In the genomic region with DNA sequence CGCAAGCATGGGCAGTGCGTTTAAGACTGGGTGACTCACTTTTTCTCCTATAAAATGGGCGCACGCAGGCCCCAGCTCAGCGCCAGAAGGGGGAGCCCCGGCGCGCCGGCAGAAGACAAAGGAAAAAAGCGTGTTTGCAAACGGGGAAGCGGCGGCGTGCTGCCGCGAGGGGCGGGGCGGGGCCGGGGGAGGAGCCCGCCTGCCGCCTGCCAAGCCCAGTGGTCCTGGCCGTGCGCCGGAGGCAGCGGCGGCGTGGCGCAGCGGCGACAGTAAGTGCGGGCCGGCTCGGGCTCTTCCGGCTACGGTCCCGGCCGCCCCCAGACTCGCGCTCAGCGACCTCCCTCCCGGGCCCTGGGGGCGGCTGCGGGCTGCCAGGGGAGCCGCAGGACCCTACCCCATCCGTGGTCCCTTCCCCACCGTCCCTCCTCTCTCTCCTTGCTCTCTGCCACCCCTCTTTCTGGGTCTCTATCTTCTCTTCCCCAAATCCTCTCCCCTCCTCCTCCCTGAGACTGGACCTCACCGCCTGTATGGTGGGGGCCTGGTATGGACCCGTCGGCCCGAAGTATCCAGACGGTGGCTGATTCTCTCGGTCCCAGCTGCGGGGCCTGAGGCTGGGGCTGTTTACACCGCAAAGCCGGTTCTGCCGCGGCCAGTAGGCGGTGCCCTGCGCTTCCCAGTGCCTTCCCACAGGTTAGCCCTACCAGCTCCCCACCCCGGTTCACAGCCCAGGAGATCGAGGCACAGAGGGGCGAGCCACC, we compare ENCODE assay signal across 1 cellular context.
A peak's percentile ranks its signal among the peaks of the same experiment; 100 is the strongest.
TF ChIP-seq lines count a peak whose summit lies in the region.

A gene (plus strand): TSS at position 218 of the 758 bp plus-strand sequence. CDS start 51 bp downstream, at position 269.

TF ChIP-seq in K562, 482 proteins besides CTCF, POLR2A, EP300 and RAD21 (continued from another document and continues in another):
- TF ChIP-seq, protein P1, sequence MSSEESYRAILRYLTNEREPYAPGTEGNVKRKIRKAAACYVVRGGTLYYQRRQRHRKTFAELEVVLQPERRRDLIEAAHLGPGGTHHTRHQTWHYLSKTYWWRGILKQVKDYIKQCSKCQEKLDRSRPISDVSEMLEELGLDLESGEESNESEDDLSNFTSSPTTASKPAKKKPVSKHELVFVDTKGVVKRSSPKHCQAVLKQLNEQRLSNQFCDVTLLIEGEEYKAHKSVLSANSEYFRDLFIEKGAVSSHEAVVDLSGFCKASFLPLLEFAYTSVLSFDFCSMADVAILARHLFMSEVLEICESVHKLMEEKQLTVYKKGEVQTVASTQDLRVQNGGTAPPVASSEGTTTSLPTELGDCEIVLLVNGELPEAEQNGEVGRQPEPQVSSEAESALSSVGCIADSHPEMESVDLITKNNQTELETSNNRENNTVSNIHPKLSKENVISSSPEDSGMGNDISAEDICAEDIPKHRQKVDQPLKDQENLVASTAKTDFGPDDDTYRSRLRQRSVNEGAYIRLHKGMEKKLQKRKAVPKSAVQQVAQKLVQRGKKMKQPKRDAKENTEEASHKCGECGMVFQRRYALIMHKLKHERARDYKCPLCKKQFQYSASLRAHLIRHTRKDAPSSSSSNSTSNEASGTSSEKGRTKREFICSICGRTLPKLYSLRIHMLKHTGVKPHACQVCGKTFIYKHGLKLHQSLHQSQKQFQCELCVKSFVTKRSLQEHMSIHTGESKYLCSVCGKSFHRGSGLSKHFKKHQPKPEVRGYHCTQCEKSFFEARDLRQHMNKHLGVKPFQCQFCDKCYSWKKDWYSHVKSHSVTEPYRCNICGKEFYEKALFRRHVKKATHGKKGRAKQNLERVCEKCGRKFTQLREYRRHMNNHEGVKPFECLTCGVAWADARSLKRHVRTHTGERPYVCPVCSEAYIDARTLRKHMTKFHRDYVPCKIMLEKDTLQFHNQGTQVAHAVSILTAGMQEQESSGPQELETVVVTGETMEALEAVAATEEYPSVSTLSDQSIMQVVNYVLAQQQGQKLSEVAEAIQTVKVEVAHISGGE (CRISPR knock-in tag; IDR thresholded peaks at IDR 0.05), result no peak; a peak in 1 of 6 replicates
- TF ChIP-seq MAZ (CRISPR knock-in tag; conservative IDR thresholded peaks at IDR 0.05 in 1 of 2, IDR thresholded peaks at IDR 0.05 in 1 of 2), result peak; percentile 73 to 80
- TF ChIP-seq, protein P2, sequence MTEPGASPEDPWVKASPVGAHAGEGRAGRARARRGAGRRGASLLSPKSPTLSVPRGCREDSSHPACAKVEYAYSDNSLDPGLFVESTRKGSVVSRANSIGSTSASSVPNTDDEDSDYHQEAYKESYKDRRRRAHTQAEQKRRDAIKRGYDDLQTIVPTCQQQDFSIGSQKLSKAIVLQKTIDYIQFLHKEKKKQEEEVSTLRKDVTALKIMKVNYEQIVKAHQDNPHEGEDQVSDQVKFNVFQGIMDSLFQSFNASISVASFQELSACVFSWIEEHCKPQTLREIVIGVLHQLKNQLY (CRISPR knock-in tag; conservative IDR thresholded peaks at IDR 0.05), result no peak
- TF ChIP-seq RFX7 (CRISPR knock-in tag; IDR thresholded peaks at IDR 0.05), result no peak
- peak; percentile 54; the same call in 1 of the 2 replicates for TF ChIP-seq PHB2 (IDR thresholded peaks at IDR 0.05; ENCODE audit: low read depth)
- peak; percentile 80 for TF ChIP-seq SOX6 (IDR thresholded peaks at IDR 0.05)
- 0 out of 2 replicates have a peak, but pooled peaks have one; percentile 52 for TF ChIP-seq SREBF1 (IDR thresholded peaks at IDR 0.05; ENCODE audit: borderline replicate concordance, low read depth, low read length)
- TF ChIP-seq TBL1XR1 (IDR thresholded peaks at IDR 0.05; ENCODE audit: low read length in 2 of 2), result peak; percentile 8 to 54; a peak in 1 of 4 replicates
- TF ChIP-seq, protein P3, sequence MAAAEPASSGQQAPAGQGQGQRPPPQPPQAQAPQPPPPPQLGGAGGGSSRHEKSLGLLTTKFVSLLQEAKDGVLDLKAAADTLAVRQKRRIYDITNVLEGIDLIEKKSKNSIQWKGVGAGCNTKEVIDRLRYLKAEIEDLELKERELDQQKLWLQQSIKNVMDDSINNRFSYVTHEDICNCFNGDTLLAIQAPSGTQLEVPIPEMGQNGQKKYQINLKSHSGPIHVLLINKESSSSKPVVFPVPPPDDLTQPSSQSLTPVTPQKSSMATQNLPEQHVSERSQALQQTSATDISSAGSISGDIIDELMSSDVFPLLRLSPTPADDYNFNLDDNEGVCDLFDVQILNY (CRISPR knock-in tag; IDR thresholded peaks at IDR 0.05), result no peak
- no peak for TF ChIP-seq KLF10 (CRISPR knock-in tag; IDR thresholded peaks at IDR 0.05)
- TF ChIP-seq, protein P4, sequence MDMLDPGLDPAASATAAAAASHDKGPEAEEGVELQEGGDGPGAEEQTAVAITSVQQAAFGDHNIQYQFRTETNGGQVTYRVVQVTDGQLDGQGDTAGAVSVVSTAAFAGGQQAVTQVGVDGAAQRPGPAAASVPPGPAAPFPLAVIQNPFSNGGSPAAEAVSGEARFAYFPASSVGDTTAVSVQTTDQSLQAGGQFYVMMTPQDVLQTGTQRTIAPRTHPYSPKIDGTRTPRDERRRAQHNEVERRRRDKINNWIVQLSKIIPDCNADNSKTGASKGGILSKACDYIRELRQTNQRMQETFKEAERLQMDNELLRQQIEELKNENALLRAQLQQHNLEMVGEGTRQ (CRISPR knock-in tag; IDR thresholded peaks at IDR 0.05), result no peak
- TF ChIP-seq CSDE1 (IDR thresholded peaks at IDR 0.05), result no peak
- peak in 1 of 2 experiments; percentile 98; a peak in 2 of 3 replicates for TF ChIP-seq CBX3 (IDR thresholded peaks at IDR 0.05; ENCODE audit: borderline replicate concordance in 1 of 2, low read length in 2 of 2)
- no peak for TF ChIP-seq CEBPG (CRISPR knock-in tag; IDR thresholded peaks at IDR 0.05)
- no peak for TF ChIP-seq CEBPG (tag; conservative IDR thresholded peaks at IDR 0.05 in 1 of 2, IDR thresholded peaks at IDR 0.05 in 1 of 2)
- TF ChIP-seq FOXA1 (IDR thresholded peaks at IDR 0.05; ENCODE audit: borderline replicate concordance), result no peak
- TF ChIP-seq, protein P5, sequence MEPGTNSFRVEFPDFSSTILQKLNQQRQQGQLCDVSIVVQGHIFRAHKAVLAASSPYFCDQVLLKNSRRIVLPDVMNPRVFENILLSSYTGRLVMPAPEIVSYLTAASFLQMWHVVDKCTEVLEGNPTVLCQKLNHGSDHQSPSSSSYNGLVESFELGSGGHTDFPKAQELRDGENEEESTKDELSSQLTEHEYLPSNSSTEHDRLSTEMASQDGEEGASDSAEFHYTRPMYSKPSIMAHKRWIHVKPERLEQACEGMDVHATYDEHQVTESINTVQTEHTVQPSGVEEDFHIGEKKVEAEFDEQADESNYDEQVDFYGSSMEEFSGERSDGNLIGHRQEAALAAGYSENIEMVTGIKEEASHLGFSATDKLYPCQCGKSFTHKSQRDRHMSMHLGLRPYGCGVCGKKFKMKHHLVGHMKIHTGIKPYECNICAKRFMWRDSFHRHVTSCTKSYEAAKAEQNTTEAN (CRISPR knock-in tag; IDR thresholded peaks at IDR 0.05), result peak; percentile 53; the same call in 1 of the 2 replicates
- peak; percentile 44; the same call in 1 of the 2 replicates for TF ChIP-seq SIN3B (IDR thresholded peaks at IDR 0.05; ENCODE audit: low read depth)
- TF ChIP-seq POU5F1 (IDR thresholded peaks at IDR 0.05; ENCODE audit: borderline replicate concordance, low read depth, low read length, partially characterized antibody), result peak; percentile 21
- peak; percentile 74; the same call in 1 of the 2 replicates for TF ChIP-seq SMARCA5 (IDR thresholded peaks at IDR 0.05)
- no peak for TF ChIP-seq ZNF699 (CRISPR knock-in tag; IDR thresholded peaks at IDR 0.05; ENCODE audit: insufficient replicate concordance)
- no peak for TF ChIP-seq MAFF (IDR thresholded peaks at IDR 0.05; ENCODE audit: low read length)
- TF ChIP-seq RBM34 (IDR thresholded peaks at IDR 0.05; ENCODE audit: borderline replicate concordance, insufficient read depth, low read length), result no peak
- TF ChIP-seq, protein P6, sequence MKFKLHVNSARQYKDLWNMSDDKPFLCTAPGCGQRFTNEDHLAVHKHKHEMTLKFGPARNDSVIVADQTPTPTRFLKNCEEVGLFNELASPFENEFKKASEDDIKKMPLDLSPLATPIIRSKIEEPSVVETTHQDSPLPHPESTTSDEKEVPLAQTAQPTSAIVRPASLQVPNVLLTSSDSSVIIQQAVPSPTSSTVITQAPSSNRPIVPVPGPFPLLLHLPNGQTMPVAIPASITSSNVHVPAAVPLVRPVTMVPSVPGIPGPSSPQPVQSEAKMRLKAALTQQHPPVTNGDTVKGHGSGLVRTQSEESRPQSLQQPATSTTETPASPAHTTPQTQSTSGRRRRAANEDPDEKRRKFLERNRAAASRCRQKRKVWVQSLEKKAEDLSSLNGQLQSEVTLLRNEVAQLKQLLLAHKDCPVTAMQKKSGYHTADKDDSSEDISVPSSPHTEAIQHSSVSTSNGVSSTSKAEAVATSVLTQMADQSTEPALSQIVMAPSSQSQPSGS (CRISPR knock-in tag; IDR thresholded peaks at IDR 0.05), result no peak
- TF ChIP-seq MEF2D (tag; conservative IDR thresholded peaks at IDR 0.05; ENCODE audit: low read depth), result no peak
- TF ChIP-seq KAT8 (IDR thresholded peaks at IDR 0.05; ENCODE audit: low read depth), result no peak
- no peak for TF ChIP-seq ZNF551 (CRISPR knock-in tag; IDR thresholded peaks at IDR 0.05)
- TF ChIP-seq MBD2 (IDR thresholded peaks at IDR 0.05; ENCODE audit: borderline replicate concordance, low read depth), result peak; percentile 32; the same call in 1 of the 2 replicates
- TF ChIP-seq ZNF766 (CRISPR knock-in tag; conservative IDR thresholded peaks at IDR 0.05), result 0 out of 2 replicates have a peak, but pooled peaks have one; percentile 27
- TF ChIP-seq ZNF263 (CRISPR knock-in tag; IDR thresholded peaks at IDR 0.05; ENCODE audit: borderline replicate concordance), result 0 out of 2 replicates have a peak, but pooled peaks have one; percentile 30
- TF ChIP-seq KAT7 (CRISPR knock-in tag; IDR thresholded peaks at IDR 0.05; ENCODE audit: borderline replicate concordance), result peak; percentile 72; the same call in 1 of the 2 replicates
- TF ChIP-seq GTF2F1 (IDR thresholded peaks at IDR 0.05; ENCODE audit: low read depth, low read length), result no peak
- TF ChIP-seq MCM2 (IDR thresholded peaks at IDR 0.05; ENCODE audit: low read depth), result no peak
- TF ChIP-seq MXI1 (IDR thresholded peaks at IDR 0.05; ENCODE audit: low read depth, low read length), result 0 out of 2 replicates have a peak, but pooled peaks have one; percentile 43
- no peak for TF ChIP-seq IFI16 (CRISPR knock-in tag; IDR thresholded peaks at IDR 0.05)
- no peak for TF ChIP-seq WHSC1 (IDR thresholded peaks at IDR 0.05; ENCODE audit: low read length)
- TF ChIP-seq STAG1 (CRISPR knock-in tag; IDR thresholded peaks at IDR 0.05; ENCODE audit: borderline replicate concordance), result peak; percentile 88
- TF ChIP-seq, protein P7, sequence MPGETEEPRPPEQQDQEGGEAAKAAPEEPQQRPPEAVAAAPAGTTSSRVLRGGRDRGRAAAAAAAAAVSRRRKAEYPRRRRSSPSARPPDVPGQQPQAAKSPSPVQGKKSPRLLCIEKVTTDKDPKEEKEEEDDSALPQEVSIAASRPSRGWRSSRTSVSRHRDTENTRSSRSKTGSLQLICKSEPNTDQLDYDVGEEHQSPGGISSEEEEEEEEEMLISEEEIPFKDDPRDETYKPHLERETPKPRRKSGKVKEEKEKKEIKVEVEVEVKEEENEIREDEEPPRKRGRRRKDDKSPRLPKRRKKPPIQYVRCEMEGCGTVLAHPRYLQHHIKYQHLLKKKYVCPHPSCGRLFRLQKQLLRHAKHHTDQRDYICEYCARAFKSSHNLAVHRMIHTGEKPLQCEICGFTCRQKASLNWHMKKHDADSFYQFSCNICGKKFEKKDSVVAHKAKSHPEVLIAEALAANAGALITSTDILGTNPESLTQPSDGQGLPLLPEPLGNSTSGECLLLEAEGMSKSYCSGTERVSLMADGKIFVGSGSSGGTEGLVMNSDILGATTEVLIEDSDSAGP (CRISPR knock-in tag; IDR thresholded peaks at IDR 0.05), result no peak; the same call in 1 of the 2 replicates
- no peak for TF ChIP-seq NFE2L1 (tag; IDR thresholded peaks at IDR 0.05; ENCODE audit: borderline replicate concordance, low read depth)
- peak; percentile 81 for TF ChIP-seq ZNF384 (IDR thresholded peaks at IDR 0.05; ENCODE audit: low read depth, low read length)
- TF ChIP-seq L3MBTL2 (IDR thresholded peaks at IDR 0.05), result peak; percentile 48; the same call in 1 of the 2 replicates
- TF ChIP-seq, protein P8, sequence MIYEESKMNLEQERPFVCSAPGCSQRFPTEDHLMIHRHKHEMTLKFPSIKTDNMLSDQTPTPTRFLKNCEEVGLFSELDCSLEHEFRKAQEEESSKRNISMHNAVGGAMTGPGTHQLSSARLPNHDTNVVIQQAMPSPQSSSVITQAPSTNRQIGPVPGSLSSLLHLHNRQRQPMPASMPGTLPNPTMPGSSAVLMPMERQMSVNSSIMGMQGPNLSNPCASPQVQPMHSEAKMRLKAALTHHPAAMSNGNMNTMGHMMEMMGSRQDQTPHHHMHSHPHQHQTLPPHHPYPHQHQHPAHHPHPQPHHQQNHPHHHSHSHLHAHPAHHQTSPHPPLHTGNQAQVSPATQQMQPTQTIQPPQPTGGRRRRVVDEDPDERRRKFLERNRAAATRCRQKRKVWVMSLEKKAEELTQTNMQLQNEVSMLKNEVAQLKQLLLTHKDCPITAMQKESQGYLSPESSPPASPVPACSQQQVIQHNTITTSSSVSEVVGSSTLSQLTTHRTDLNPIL (CRISPR knock-in tag; IDR thresholded peaks at IDR 0.05), result no peak
